ENCODE assay signal across 8 cellular contexts in the genomic region with DNA sequence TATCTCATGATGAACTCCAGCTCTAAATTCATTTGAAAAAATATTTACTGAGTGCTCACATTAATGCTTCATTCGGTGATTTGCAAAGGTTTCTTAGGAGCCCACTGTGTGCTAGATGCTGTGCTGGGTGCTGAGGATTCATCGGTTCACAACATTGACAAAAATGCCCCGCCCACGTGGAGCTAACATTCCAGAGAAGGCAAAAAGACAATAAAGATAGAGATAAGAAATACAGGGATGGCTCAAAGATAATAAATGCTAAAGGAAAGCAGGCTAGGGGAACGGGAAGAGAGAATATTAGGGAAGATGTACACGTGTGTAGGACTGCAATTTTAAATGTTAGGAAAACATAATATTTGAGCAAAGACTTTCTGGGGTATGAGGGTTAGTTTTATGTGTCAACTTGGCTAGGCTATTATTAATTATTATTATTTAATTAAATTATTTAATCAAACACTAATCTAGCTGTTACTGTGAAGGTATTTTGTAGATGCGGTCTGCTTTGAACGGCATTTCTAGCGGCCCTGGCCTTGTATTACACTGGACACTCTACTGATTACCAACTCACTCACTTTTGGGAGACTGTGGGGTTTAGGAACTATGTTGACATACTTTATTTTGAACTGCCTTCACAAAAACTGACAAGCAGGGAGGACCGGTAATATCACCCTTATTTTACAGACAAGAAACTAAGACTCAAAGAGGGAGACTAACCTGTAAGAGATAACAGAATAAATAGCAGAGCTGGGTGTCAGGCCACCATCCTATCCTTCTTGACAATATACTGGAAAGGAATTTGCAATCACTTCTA.
A peak's percentile ranks its signal among the peaks of the same experiment; 100 is the strongest.
DNase-seq lines count a peak whose midpoint lies in the region; ATAC-seq and TF ChIP-seq lines count a peak whose summit lies in the region.

No MANE protein-coding gene starts in this region.

- peak overlapping the region; percentile 77 for H3K4me3 ChIP-seq in BLaER1
- peak overlapping the region; percentile 62 for H3K4me3 ChIP-seq in colonic mucosa

- H3K4me1 ChIP-seq in BLaER1: peaks cover 55% of the 10 kb centered on the region
- H3K4me1 ChIP-seq in colonic mucosa: no peaks in the 10 kb centered on the region

- peak overlapping the region; percentile 90 for H3K9ac ChIP-seq in BLaER1
- H3K9ac ChIP-seq in colonic mucosa (ENCODE audit: low read depth in 2 of 2, low read length in 2 of 2): peak overlapping the region; percentile 63 to 97

- H3K9me3 ChIP-seq in BLaER1: no peaks in the 10 kb centered on the region
- no peaks in the 10 kb centered on the region for H3K9me3 ChIP-seq in colonic mucosa

- peak overlapping the region; percentile 98 for H3K4me3 Mint-ChIP-seq in natural killer cell

- TF ChIP-seq CTCF in colonic mucosa (IDR thresholded peaks at IDR 0.05) (no peak), natural killer cell (IDR thresholded peaks at IDR 0.05) (no peak)

- peak overlapping the region; percentile 92 for H3K4me2 ChIP-seq in BLaER1

- H4K20me1 ChIP-seq in BLaER1: no peaks in the 10 kb centered on the region

- H3K4me1 Mint-ChIP-seq in natural killer cell: peaks cover 46 to 54% of the 10 kb centered on the region in 2 donors

- no peak for ATAC-seq in natural killer cell

- H3K36me3 Mint-ChIP-seq in natural killer cell: no peaks in the 10 kb centered on the region

- H3K36me3 ChIP-seq in BLaER1: no peaks in the 10 kb centered on the region
- no peaks in the 10 kb centered on the region for H3K36me3 ChIP-seq in colonic mucosa

- H3K27ac Mint-ChIP-seq in natural killer cell: peak overlapping the region; percentile 99 to 100

- intact Hi-C loops in colonic mucosa (cut with DNase I): loop anchor here (5.0 kb wide), 2 partner anchors 149 to 249 kb away; no protein-coding TSS in a partner anchor
- intact Hi-C loops in natural killer cell (cut with micrococcal nuclease): loop anchor here (10.0 kb wide), 2 partner anchors 191 to 429 kb away; no protein-coding TSS in a partner anchor

- H3K9me3 Mint-ChIP-seq in natural killer cell: no peaks in the 10 kb centered on the region

- DNase-seq in LoVo (ENCODE audit: low spot score) (peak; percentile 12), colonic mucosa (peak; percentile 29), natural killer cell (no peak), NCI-H2081 (lab: John Stamatoyannopoulos, UW) (no peak), occipital lobe (lab: John Stamatoyannopoulos, UW) (no peak), DMS114 treated with DMSO at 0.1 percent for 48 hours (lab: John Stamatoyannopoulos, UW; ENCODE audit: unreplicated experiment) (no peak), SIG-M5 (lab: John Stamatoyannopoulos, UW) (no peak)

- no peaks in the 10 kb centered on the region for H3K27me3 Mint-ChIP-seq in natural killer cell (ENCODE audit: low read depth in 2 of 2)

- H3K27me3 ChIP-seq in BLaER1: no peaks in the 10 kb centered on the region
- H3K27me3 ChIP-seq in colonic mucosa: no peaks in the 10 kb centered on the region

- H3K27ac ChIP-seq in BLaER1 (peak overlapping the region; percentile 92), colonic mucosa (peak overlapping the region; percentile 96)

Comparison
In these comparisons a context has a peak if more than half of its experiments do, and no peak if none do; other contexts are left out.
1. DNase-seq: peak in LoVo (single experiment) and colonic mucosa (single experiment); none in natural killer cell (single experiment), NCI-H2081 (0 of 2), occipital lobe (single experiment), DMS114 treated with DMSO at 0.1 percent for 48 hours (single experiment) and SIG-M5 (single experiment).